21 cellular contexts compared by ENCODE assay signal in the genomic region with DNA sequence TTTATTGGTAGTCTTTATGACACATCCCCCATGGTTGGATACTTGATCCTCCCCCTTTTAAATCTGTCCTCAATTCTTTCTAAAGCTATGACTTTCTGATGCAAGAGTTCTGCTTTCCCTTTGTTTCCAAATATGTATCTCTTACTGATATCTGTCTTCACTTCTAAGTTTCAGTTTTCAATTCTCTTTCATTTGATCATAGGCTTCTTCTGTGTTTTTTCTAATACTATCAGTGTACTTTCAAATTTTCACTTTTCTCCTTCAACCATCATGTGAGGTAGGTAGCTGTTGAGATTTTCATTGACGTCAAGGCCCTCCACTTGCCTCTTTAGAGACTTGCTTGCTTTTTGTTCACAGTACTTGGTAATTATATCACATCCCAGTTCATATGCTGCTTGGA.
DNase-seq lines count a peak whose midpoint lies in the region; ATAC-seq lines count a peak whose summit lies in the region.
"Had no signal": no experiment of that assay in that cellular context is flagged by ENCODE, and none has a peak within 500 bp of the region (broad histone marks: within the 10 kb centered on the region; RNA-seq: fewer than 3 reads in every experiment).

No MANE protein-coding gene starts in this region.

- ATAC-seq in GM18868 (IDR thresholded peaks at IDR 0.05; ENCODE audit: unreplicated experiment) (peak; percentile 65), HG02610 (IDR thresholded peaks at IDR 0.05; ENCODE audit: unreplicated experiment) (peak; percentile 29), HG03565 (IDR thresholded peaks at IDR 0.05; ENCODE audit: unreplicated experiment) (peak; percentile 75)
- ATAC-seq: foreskin keratinocyte, left ventricle myocardium superior, upper lobe of right lung had no signal

- no peak for DNase-seq in activated T-cell treated with anti-CD3 and anti-CD28 coated beads, Interleukin-2, amount 50 U/mL, for 1 hour
- no peak for DNase-seq in NCI-H1436 treated with DMSO at 0.1 percent for 48 hours (lab: John Stamatoyannopoulos, UW)
- no peak for DNase-seq in NCI-H774 (lab: John Stamatoyannopoulos, UW)
- no peak for DNase-seq in DMS153 (lab: John Stamatoyannopoulos, UW)
- DNase-seq: DMS53; dorsolateral prefrontal cortex; foreskin keratinocyte; head of caudate nucleus; islet precursor cell; left ventricle myocardium superior; mesendoderm; NCI-H1048; NCI-H1694; NCI-H748 treated with DMSO at 0.1 percent for 48 hours; ovary; SIG-M5; stimulated activated naive CD4-positive, alpha-beta T cell; upper lobe of right lung had no signal
